In the genomic region with DNA sequence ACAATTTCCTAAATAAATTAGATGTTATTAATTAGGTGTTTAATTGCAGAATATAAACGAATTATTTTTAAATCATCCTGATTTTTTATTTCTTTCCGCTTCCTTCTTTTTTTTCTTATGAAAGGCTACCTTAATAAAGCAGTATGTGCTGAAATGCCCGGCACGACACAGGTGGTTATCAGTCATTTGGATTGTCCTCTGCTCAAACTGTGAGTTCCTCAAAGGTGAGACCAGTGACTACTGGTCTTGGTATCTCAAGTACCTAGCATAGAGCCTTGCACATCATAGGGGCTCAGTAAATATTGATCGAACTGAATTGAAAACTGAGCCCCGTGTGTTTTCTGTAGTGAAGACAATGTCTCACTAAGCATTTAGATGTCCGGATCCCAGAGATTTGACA, we compare ENCODE assay signal across 29 cellular contexts.
"Had no signal": no experiment of that assay in that cellular context is flagged by ENCODE, and none has a peak within 500 bp of the region (broad histone marks: within the 10 kb centered on the region; RNA-seq: fewer than 3 reads in every experiment).

No MANE protein-coding gene starts in this region.

- H3K4me3 Mint-ChIP-seq: immature natural killer cell; natural killer cell; nephron progenitor cell; neural progenitor cell; stimulated activated naive CD8-positive, alpha-beta T cell treated with anti-CD3 and anti-CD28 coated beads, Interleukin-15, Interleukin-2, amounts not matched to agents 100 ng/mL and 50 ng/mL, for 24 hours; type B pancreatic cell had no signal

- H3K4me3 ChIP-seq: left lung, lower lobe of right lung, neural progenitor cell, ovary, right atrium auricular region, skin epidermis, suprapubic skin, thoracic aorta, tibial artery, uterus had no signal

- H3K9me3 ChIP-seq: left lung, lower lobe of right lung, neutrophil, ovary, right atrium auricular region, suprapubic skin, thoracic aorta, tibial artery, uterus had no signal

- H3K27ac ChIP-seq: left lung, lower lobe of right lung, neural progenitor cell, neutrophil, ovary, right atrium auricular region, skin epidermis, suprapubic skin, thoracic aorta, tibial artery, uterus had no signal

- H3K4me2 ChIP-seq: neural progenitor cell had no signal

- H3K27ac Mint-ChIP-seq: immature natural killer cell; natural killer cell; nephron progenitor cell; neural progenitor cell; progenitor cell of endocrine pancreas; stimulated activated naive CD8-positive, alpha-beta T cell treated with anti-CD3 and anti-CD28 coated beads, Interleukin-15, Interleukin-2, amounts not matched to agents 100 ng/mL and 50 ng/mL, for 24 hours; type B pancreatic cell had no signal

- DNase-seq: hypothalamus; immature natural killer cell; kidney; left colon; left lung; lower lobe of right lung; mammary epithelial cell; mesenchymal stem cell; natural killer cell; nephron progenitor cell; occipital lobe; ovary; stimulated activated CD4-positive, alpha-beta T cell treated with anti-CD3 and anti-CD28 coated beads, Interleukin-12 subunit alpha, Interleukin-12 subunit beta, amount 100 ng/mL, for 4 hours; stimulated activated CD4-positive, alpha-beta T cell treated with anti-CD3 and anti-CD28 coated beads, Interleukin-15, amount 100 ng/mL, for 24 hours; stimulated activated CD4-positive, alpha-beta T cell treated with anti-CD3 and anti-CD28 coated beads, Interleukin-2, amount 100 ng/mL, for 24 hours; stimulated activated CD4-positive, alpha-beta T cell treated with anti-CD3 and anti-CD28 coated beads, Interleukin-4, amount 100 ng/mL, for 1 hour; stimulated activated naive CD4-positive, alpha-beta T cell; tibial artery; uterus had no signal

- H3K9me3 Mint-ChIP-seq: immature natural killer cell; natural killer cell; nephron progenitor cell; neural progenitor cell; stimulated activated naive CD8-positive, alpha-beta T cell treated with anti-CD3 and anti-CD28 coated beads, Interleukin-15, Interleukin-2, amounts not matched to agents 100 ng/mL and 50 ng/mL, for 24 hours had no signal

- H3K27me3 ChIP-seq: left lung, neural progenitor cell, neutrophil, ovary, right atrium auricular region, suprapubic skin, tibial artery, uterus had no signal

- H3K4me1 Mint-ChIP-seq: immature natural killer cell had no signal

- H3K27me3 Mint-ChIP-seq: progenitor cell of endocrine pancreas; stimulated activated naive CD8-positive, alpha-beta T cell treated with anti-CD3 and anti-CD28 coated beads, Interleukin-15, Interleukin-2, amounts not matched to agents 100 ng/mL and 50 ng/mL, for 24 hours; type B pancreatic cell had no signal

- H3K36me3 Mint-ChIP-seq: immature natural killer cell, natural killer cell, neural progenitor cell, type B pancreatic cell had no signal

- H2AFZ ChIP-seq: neural progenitor cell had no signal

- ATAC-seq: left lung, lower lobe of right lung, natural killer cell, sciatic nerve had no signal

- H3K9ac ChIP-seq: neural progenitor cell had no signal

- H3K4me1 ChIP-seq: left lung, lower lobe of right lung, neural progenitor cell, tibial artery, uterus had no signal
